13 cellular contexts compared by ENCODE assay signal in genomic region chr3:5221701-5222100, GRCh38.
"Had no signal": no experiment of that assay in that cellular context is flagged by ENCODE, and none has a peak within 500 bp of the region (broad histone marks: within the 10 kb centered on the region; RNA-seq: fewer than 3 reads in every experiment).

No MANE protein-coding gene starts in this region.

- H3K27ac ChIP-seq: brain microvascular endothelial cell, esophagus muscularis mucosa, psoas muscle, stomach, thoracic aorta had no signal

- H3K27ac Mint-ChIP-seq: dendritic cell treated with granulocyte-macrophage colony-stimulating factor and Interleukin-4, amounts not matched to agents 40 ng/mL and 50 ng/mL, for 4 days had no signal

- H3K4me3 ChIP-seq: esophagus muscularis mucosa, psoas muscle, stomach, thoracic aorta had no signal

- H3K27me3 ChIP-seq: brain microvascular endothelial cell, esophagus muscularis mucosa, stomach had no signal

- H3K27me3 Mint-ChIP-seq: activated naive CD4-positive, alpha-beta T cell treated with anti-CD3 and anti-CD28 coated beads, Interleukin-2, amount 50 U/mL, for 24 hours; dendritic cell treated with granulocyte-macrophage colony-stimulating factor and Interleukin-4, amounts not matched to agents 40 ng/mL and 50 ng/mL, for 4 days had no signal

- ATAC-seq: psoas muscle, sciatic nerve had no signal

- H3K9me3 ChIP-seq: esophagus muscularis mucosa, psoas muscle, stomach, thoracic aorta had no signal

- DNase-seq: activated CD4-positive, alpha-beta T cell treated with anti-CD3 and anti-CD28 coated beads, Interleukin-2, amount 50 U/mL, for 4 hours; activated CD4-positive, CD25-positive, alpha-beta regulatory T cell treated with anti-CD3 and anti-CD28 coated beads, Interleukin-2, amount 50 U/mL, for 72 hours; activated T-cell treated with anti-CD3 and anti-CD28 coated beads, Interleukin-2, amount 50 U/mL, for 72 hours; amniotic stem cell; brain microvascular endothelial cell; psoas muscle; stimulated activated CD4-positive, alpha-beta T cell treated with anti-CD3 and anti-CD28 coated beads, Interleukin-2, amount 100 ng/mL, for 24 hours; stomach had no signal

- H3K4me1 ChIP-seq: psoas muscle had no signal

- H3K9me3 Mint-ChIP-seq: activated naive CD4-positive, alpha-beta T cell treated with anti-CD3 and anti-CD28 coated beads, Interleukin-2, amount 50 U/mL, for 24 hours; activated T-cell treated with anti-CD3 and anti-CD28 coated beads, Interleukin-2, amount 50 U/mL, for 72 hours; dendritic cell treated with granulocyte-macrophage colony-stimulating factor and Interleukin-4, amounts not matched to agents 40 ng/mL and 50 ng/mL, for 4 days had no signal

- H3K4me3 Mint-ChIP-seq: activated naive CD4-positive, alpha-beta T cell treated with anti-CD3 and anti-CD28 coated beads, Interleukin-2, amount 50 U/mL, for 24 hours; activated T-cell treated with anti-CD3 and anti-CD28 coated beads, Interleukin-2, amount 50 U/mL, for 72 hours; dendritic cell treated with granulocyte-macrophage colony-stimulating factor and Interleukin-4, amounts not matched to agents 40 ng/mL and 50 ng/mL, for 4 days had no signal
